9 cellular contexts compared by ENCODE assay signal in genomic region chr19:28633223-28634030, GRCh38.
DNase-seq lines count a peak whose midpoint lies in the region; ATAC-seq and TF ChIP-seq lines count a peak whose summit lies in the region.
"Had no signal": no experiment of that assay in that cellular context is flagged by ENCODE, and none has a peak within 500 bp of the region (broad histone marks: within the 10 kb centered on the region; RNA-seq: fewer than 3 reads in every experiment).

No MANE protein-coding gene starts in this region.

- H3K4me3 ChIP-seq in OCI-LY3 (ENCODE audit: low read length) (no peak overlapping the region), iPS DF 6.9 (ENCODE audit: low read length) (no peak overlapping the region)

- H3K9me3 ChIP-seq in CD4-positive, alpha-beta T cell (ENCODE audit: control insufficient read depth, low read length) = no peaks in the 10 kb centered on the region
- H3K9me3 ChIP-seq in OCI-LY3 (ENCODE audit: insufficient read depth, low read length) (peaks cover 7% of the 10 kb centered on the region; the same call in 1 of the 2 replicates), iPS DF 6.9 (ENCODE audit: control insufficient read depth, insufficient read depth, low read length) (no peaks in the 10 kb centered on the region)

- H3K4me1 ChIP-seq in OCI-LY3 (ENCODE audit: low read length) = peaks cover 36% of the 10 kb centered on the region
- H3K4me1 ChIP-seq in iPS DF 6.9 (ENCODE audit: control insufficient read depth, insufficient read depth, low read length) = peaks cover 6% of the 10 kb centered on the region

- H3K4me1 Mint-ChIP-seq in CD4-positive, alpha-beta T cell (ENCODE audit: low read depth) = no peaks in the 10 kb centered on the region

- intact Hi-C loops in CD4-positive, alpha-beta T cell (cut with DNase I, micrococcal nuclease) = loop anchor here (1.0 to 2.0 kb wide), 2 partner anchors 167 kb away; no protein-coding TSS in a partner anchor

- no peaks in the 10 kb centered on the region for H3K36me3 Mint-ChIP-seq in CD4-positive, alpha-beta T cell (ENCODE audit: low read depth)
- H3K36me3 Mint-ChIP-seq: memory B cell had no signal

- H3K27ac Mint-ChIP-seq in CD4-positive, alpha-beta T cell = no peak overlapping the region
- H3K27ac Mint-ChIP-seq: memory B cell had no signal

- peaks cover 9% of the 10 kb centered on the region for H3K9me3 Mint-ChIP-seq in CD4-positive, alpha-beta T cell

- POLR2A ChIA-PET in CD4-positive, alpha-beta T cell (lab: Charles Lee) = no interaction called here

- peak overlapping the region; percentile 43 for H3K9ac ChIP-seq in OCI-LY3 (ENCODE audit: low read length)

- peak; percentile 34 for ATAC-seq in CD4-positive, alpha-beta T cell (ENCODE audit: poor library complexity)
- peak; percentile 55 for ATAC-seq in HG02981 (IDR thresholded peaks at IDR 0.05; ENCODE audit: unreplicated experiment)
- no peak for ATAC-seq in HG03439 (IDR thresholded peaks at IDR 0.05; ENCODE audit: unreplicated experiment)
- no peak for ATAC-seq in GM21367 (IDR thresholded peaks at IDR 0.05; ENCODE audit: unreplicated experiment)

- peak; percentile 66 for TF ChIP-seq CTCF in CD4-positive, alpha-beta T cell (IDR thresholded peaks at IDR 0.05)
- peak; percentile 100 for TF ChIP-seq CTCF in OCI-LY3 (IDR thresholded peaks at IDR 0.05; ENCODE audit: low read depth, low read length)

- no peaks in the 10 kb centered on the region for H3K36me3 ChIP-seq in OCI-LY3 (replicated peaks; ENCODE audit: low read depth, low read length)
- no peaks in the 10 kb centered on the region for H3K36me3 ChIP-seq in iPS DF 6.9 (ENCODE audit: control insufficient read depth, insufficient read depth, low read length)

- H3K4me3 Mint-ChIP-seq in CD4-positive, alpha-beta T cell = no peak overlapping the region
- H3K4me3 Mint-ChIP-seq: memory B cell had no signal

- WGBS in iPS DF 6.9 (ENCODE audit: insufficient coverage, insufficient read length) = no CpG with 5 or more reads among the region's 11 CpGs

- no peaks in the 10 kb centered on the region for H3K27me3 ChIP-seq in CD4-positive, alpha-beta T cell (ENCODE audit: control insufficient read depth, insufficient read depth, low read length)
- H3K27me3 ChIP-seq in OCI-LY3 (ENCODE audit: low read depth, low read length) (no peaks in the 10 kb centered on the region), iPS DF 6.9 (ENCODE audit: control insufficient read depth, insufficient read depth, low read length) (no peaks in the 10 kb centered on the region)

- CTCF ChIA-PET in CD4-positive, alpha-beta T cell (lab: Charles Lee) = interaction anchor here (1.1 kb wide), 1 partner anchor 13 kb away, joined by 3 read pairs; no protein-coding TSS in a partner anchor

- H3K79me2 ChIP-seq in OCI-LY3 (ENCODE audit: low read length) = no peaks in the 10 kb centered on the region

- peak in 7 of 10 experiments; percentile 3 to 51 (median 11) for DNase-seq in CD4-positive, alpha-beta T cell
- DNase-seq in activated naive CD4-positive, alpha-beta T cell treated with Interleukin-2 at 50 U/mL for 16 hours = peak; percentile 8
- DNase-seq in iPS DF 6.9 (ENCODE audit: low read depth, low spot score) = peak; percentile 64
- DNase-seq in stimulated activated CD4-positive, alpha-beta T cell treated with anti-CD3 and anti-CD28 coated beads, Interleukin-1b, Interleukin-23, amount 100 ng/mL, for 4 hours (ENCODE audit: low read depth in 2 of 2) = peak; percentile 15 to 22

- no peaks in the 10 kb centered on the region for H3K27me3 Mint-ChIP-seq in CD4-positive, alpha-beta T cell
- H3K27me3 Mint-ChIP-seq: memory B cell had no signal

- H2AFZ ChIP-seq in OCI-LY3 (ENCODE audit: low read depth, low read length) = peak overlapping the region; percentile 40; the same call in 1 of the 2 replicates

- H4K20me1 ChIP-seq in OCI-LY3 (ENCODE audit: insufficient read depth, low read length) = no peaks in the 10 kb centered on the region

- H3K27ac ChIP-seq in CD4-positive, alpha-beta T cell (ENCODE audit: low read depth, low read length) = no peak overlapping the region
- H3K27ac ChIP-seq in OCI-LY3 (ENCODE audit: low read length) (peak overlapping the region; percentile 73), iPS DF 6.9 (ENCODE audit: low read length) (no peak overlapping the region)

- H3K4me2 ChIP-seq in OCI-LY3 (ENCODE audit: low read length) = peak overlapping the region; percentile 32

Comparison
In these comparisons a context has a peak if more than half of its experiments do, and no peak if none do; other contexts are left out.
1. ATAC-seq: peak in CD4-positive, alpha-beta T cell (single experiment) and HG02981 (single experiment); none in HG03439 (single experiment) and GM21367 (single experiment).
2. DNase-seq: peak in every context shown above with its lines; median percentile 64 in iPS DF 6.9; 18 in stimulated activated CD4-positive, alpha-beta T cell treated with anti-CD3 and anti-CD28 coated beads, Interleukin-1b, Interleukin-23, amount 100 ng/mL, for 4 hours; 11 in CD4-positive, alpha-beta T cell; 8 in activated naive CD4-positive, alpha-beta T cell treated with Interleukin-2 at 50 U/mL for 16 hours.